27 cellular contexts compared by ENCODE assay signal in genomic region chr16:78970650-78971049, GRCh38.
"Had no signal": no experiment of that assay in that cellular context is flagged by ENCODE, and none has a peak within 500 bp of the region (broad histone marks: within the 10 kb centered on the region; RNA-seq: fewer than 3 reads in every experiment).

No MANE protein-coding gene starts in this region.

- H3K27ac ChIP-seq: stomach, suprapubic skin, testis, thoracic aorta, thyroid gland, tibial artery, tibial nerve, transverse colon, upper lobe of left lung, upper lobe of right lung, uterus, vagina had no signal

- H3K36me3 ChIP-seq: stomach, suprapubic skin, thoracic aorta, thyroid gland, tibial artery, tibial nerve, transverse colon, upper lobe of left lung, upper lobe of right lung, uterus, vagina had no signal

- H3K27ac Mint-ChIP-seq: stimulated activated memory B cell treated with anti-CD40 and anti-IgM and Interleukin-4, amounts not matched to agents 10 μg/mL and 1 μg/mL and 100 μg/mL, for 72 hours; stimulated activated naive B cell treated with anti-CD40 and anti-IgM and Interleukin-4, amounts not matched to agents 10 μg/mL and 1 μg/mL and 100 μg/mL, for 72 hours; stimulated activated naive CD8-positive, alpha-beta T cell treated with anti-CD3 and anti-CD28 coated beads, Interleukin-15, amount 100 ng/mL, for 72 hours; stimulated activated naive CD8-positive, alpha-beta T cell treated with anti-CD3 and anti-CD28 coated beads, Interleukin-15, Interleukin-2, amounts not matched to agents 100 ng/mL and 50 ng/mL, for 24 hours; type B pancreatic cell had no signal

- DNase-seq: stimulated activated CD4-positive, alpha-beta T cell treated with anti-CD3 and anti-CD28 coated beads, Interleukin-2, amount 100 ng/mL, for 48 hours; stimulated activated CD4-positive, alpha-beta T cell treated with anti-CD3 and anti-CD28 coated beads, Interleukin-4, amount 100 ng/mL, for 1 hour; stimulated activated CD4-positive, alpha-beta T cell treated with anti-CD3 and anti-CD28 coated beads, Interleukin-4, amount 100 ng/mL, for 24 hours; stimulated activated CD4-positive, alpha-beta T cell treated with anti-CD3 and anti-CD28 coated beads, Interleukin-4, amount 100 ng/mL, for 4 hours; stimulated activated CD8-positive, alpha-beta memory T cell treated with anti-CD3 and anti-CD28 coated beads, Interleukin-4, amount 100 ng/mL, for 48 hours; stimulated activated naive B cell treated with anti-CD40 and anti-IgM and Interleukin-4, amounts not matched to agents 10 μg/mL and 1 μg/mL and 100 μg/mL, for 72 hours; stimulated activated naive CD4-positive, alpha-beta T cell; stimulated activated naive CD4-positive, alpha-beta T cell treated with Interleukin-2 at 50 U/mL for 16 hours; stimulated activated naive CD8-positive, alpha-beta T cell treated with anti-CD3 and anti-CD28 coated beads, Interleukin-15, amount 100 ng/mL, for 72 hours; stimulated activated naive CD8-positive, alpha-beta T cell treated with anti-CD3 and anti-CD28 coated beads, Interleukin-15, Interleukin-2, amounts not matched to agents 100 U/mL and 50 U/mL, for 24 hours; stomach; substantia nigra; testis; thyroid gland; tibial artery; transverse colon; trophoblast cell; upper lobe of left lung; upper lobe of right lung; uterus had no signal

- H3K4me3 ChIP-seq: stomach, suprapubic skin, testis, thoracic aorta, thyroid gland, tibial artery, tibial nerve, transverse colon, upper lobe of left lung, upper lobe of right lung, uterus, vagina had no signal

- H3K27me3 Mint-ChIP-seq: stimulated activated naive CD8-positive, alpha-beta T cell treated with anti-CD3 and anti-CD28 coated beads, Interleukin-15, amount 100 ng/mL, for 72 hours; stimulated activated naive CD8-positive, alpha-beta T cell treated with anti-CD3 and anti-CD28 coated beads, Interleukin-15, Interleukin-2, amounts not matched to agents 100 ng/mL and 50 ng/mL, for 24 hours had no signal

- H3K4me1 Mint-ChIP-seq: stimulated activated naive CD8-positive, alpha-beta T cell treated with anti-CD3 and anti-CD28 coated beads, Interleukin-15, amount 100 ng/mL, for 72 hours had no signal

- H3K36me3 Mint-ChIP-seq: stimulated activated memory B cell treated with anti-CD40 and anti-IgM and Interleukin-4, amounts not matched to agents 10 μg/mL and 1 μg/mL and 100 μg/mL, for 72 hours; type B pancreatic cell had no signal

- ATAC-seq: stimulated activated memory B cell treated with anti-CD40 and anti-IgM and Interleukin-4, amounts not matched to agents 10 μg/mL and 1 μg/mL and 100 μg/mL, for 72 hours; stimulated activated naive B cell treated with anti-CD40 and anti-IgM and Interleukin-4, amounts not matched to agents 10 μg/mL and 1 μg/mL and 100 μg/mL, for 72 hours; stimulated activated naive CD8-positive, alpha-beta T cell treated with anti-CD3 and anti-CD28 coated beads, Interleukin-15, amount 100 ng/mL, for 72 hours; stimulated activated naive CD8-positive, alpha-beta T cell treated with anti-CD3 and anti-CD28 coated beads, Interleukin-15, Interleukin-2, amounts not matched to agents 100 U/mL and 50 U/mL, for 24 hours; upper lobe of right lung had no signal

- H3K4me1 ChIP-seq: suprapubic skin, testis, thyroid gland, tibial artery, transverse colon, upper lobe of left lung, upper lobe of right lung, uterus, vagina had no signal

- H3K9me3 Mint-ChIP-seq: stimulated activated memory B cell treated with anti-CD40 and anti-IgM and Interleukin-4, amounts not matched to agents 10 μg/mL and 1 μg/mL and 100 μg/mL, for 72 hours; stimulated activated naive B cell treated with anti-CD40 and anti-IgM and Interleukin-4, amounts not matched to agents 10 μg/mL and 1 μg/mL and 100 μg/mL, for 72 hours; type B pancreatic cell had no signal

- H3K4me3 Mint-ChIP-seq: stimulated activated memory B cell treated with anti-CD40 and anti-IgM and Interleukin-4, amounts not matched to agents 10 μg/mL and 1 μg/mL and 100 μg/mL, for 72 hours; stimulated activated naive B cell treated with anti-CD40 and anti-IgM and Interleukin-4, amounts not matched to agents 10 μg/mL and 1 μg/mL and 100 μg/mL, for 72 hours; stimulated activated naive CD8-positive, alpha-beta T cell treated with anti-CD3 and anti-CD28 coated beads, Interleukin-15, amount 100 ng/mL, for 72 hours; stimulated activated naive CD8-positive, alpha-beta T cell treated with anti-CD3 and anti-CD28 coated beads, Interleukin-15, Interleukin-2, amounts not matched to agents 100 ng/mL and 50 ng/mL, for 24 hours; type B pancreatic cell had no signal

- H3K9me3 ChIP-seq: stomach, suprapubic skin, testis, thoracic aorta, thyroid gland, tibial artery, tibial nerve, transverse colon, upper lobe of left lung, upper lobe of right lung, uterus, vagina had no signal

- H3K27me3 ChIP-seq: stomach, suprapubic skin, testis, thyroid gland, tibial artery, tibial nerve, transverse colon, upper lobe of left lung, upper lobe of right lung, uterus, vagina had no signal
